Comparison of ENCODE assay signal across 20 cellular contexts in genomic region chr11:86785576-86785975, GRCh38. TPM values are rescaled to one million over a fixed set of nuclear protein-coding genes. Genes with fewer than 3 reads are reported as not detected.
DNase-seq lines count a peak whose midpoint lies in the region; ATAC-seq and TF ChIP-seq lines count a peak whose summit lies in the region.
"Had no signal": no experiment of that assay in that cellular context is flagged by ENCODE, and none has a peak within 500 bp of the region (broad histone marks: within the 10 kb centered on the region; RNA-seq: fewer than 3 reads in every experiment).

No MANE protein-coding gene starts in this region.

- intact Hi-C loops in vagina (cut with DNase I) = no loop called here

- ATAC-seq in SK-N-SH treated with all-trans-retinoic acid at 6 μM for 48 hours (peak; percentile 63), HG02623 (IDR thresholded peaks at IDR 0.05; ENCODE audit: unreplicated experiment) (no peak), GM19452 (IDR thresholded peaks at IDR 0.05; ENCODE audit: unreplicated experiment) (no peak)
- ATAC-seq: HCT116 had no signal

- TF ChIP-seq CTCF in fibroblast of villous mesenchyme (IDR thresholded peaks at IDR 0.05; ENCODE audit: insufficient read depth, low read depth, low read length) (no peak), vagina (IDR thresholded peaks at IDR 0.05) (no peak)

- peak overlapping the region; percentile 34 for H3K27ac ChIP-seq in vagina
- H3K27ac ChIP-seq: C4-2B, SJCRH30 had no signal

- H3K27me3 ChIP-seq in vagina = no peaks in the 10 kb centered on the region
- H3K27me3 ChIP-seq: SJCRH30 had no signal

- H3K4me3 ChIP-seq in fibroblast of villous mesenchyme (ENCODE audit: low read depth, low read length) (no peak overlapping the region), vagina (no peak overlapping the region)
- H3K4me3 ChIP-seq: PC-9, SJCRH30 had no signal

- DNase-seq in GM03348 (ENCODE audit: low spot score) (peak; percentile 40), fibroblast of villous mesenchyme (ENCODE audit: low read depth) (peak; percentile 25), vagina (ENCODE audit: extremely low spot score in 2 of 2) (no peak), NCI-H82 treated with DMSO at 0.1 percent for 48 hours (lab: John Stamatoyannopoulos, UW; ENCODE audit: unreplicated experiment) (no peak)
- DNase-seq: AML-193, DMS79, GOT3, KG1, MV-4-11, NCI-H187, NCI-H226, NCI-H524, NCI-H82, SJCRH30 had no signal

- no peaks in the 10 kb centered on the region for H3K9me3 ChIP-seq in vagina
- H3K9me3 ChIP-seq: SJCRH30 had no signal

- no peaks in the 10 kb centered on the region for H3K36me3 ChIP-seq in vagina
- H3K36me3 ChIP-seq: SJCRH30 had no signal

- H3K4me1 ChIP-seq in vagina = peaks cover 29% of the 10 kb centered on the region

- no peak for TF ChIP-seq POLR2A in vagina (IDR thresholded peaks at IDR 0.05)

TF ChIP-seq in SK-N-SH treated with all-trans-retinoic acid at 6 μM for 48 hours, 23 proteins besides CTCF, POLR2A, EP300 and RAD21:
- no peak for TF ChIP-seq ZNF565 (CRISPR knock-in tag; conservative IDR thresholded peaks at IDR 0.05; ENCODE audit: low read depth)

RNA-seq across cellular contexts. Expression of gene PRSS23, which starts 14.8 kb away (rescaled TPM):
- 131 and 136 TPM in 2 replicates for total RNA-seq in fibroblast of villous mesenchyme
- 40.3 TPM for total RNA-seq in vagina

Comparison
In these comparisons a context has a peak if more than half of its experiments do, and no peak if none do; other contexts are left out.
1. DNase-seq: peak in GM03348 (single experiment) and fibroblast of villous mesenchyme (single experiment); none in vagina (0 of 2) and NCI-H82 treated with DMSO at 0.1 percent for 48 hours (single experiment).